ENCODE assay signal across 1 cellular context in genomic region chr1:68745006-68745405, GRCh38.
TF ChIP-seq lines count a peak whose summit lies in the region.

No MANE protein-coding gene starts in this region.

TF ChIP-seq in GM23338, 12 proteins besides CTCF, POLR2A, EP300 and RAD21 (continued from another document):
- TF ChIP-seq REST (IDR thresholded peaks at IDR 0.05; ENCODE audit: unreplicated experiment): no peak
- no peak for TF ChIP-seq STAT1 (IDR thresholded peaks at IDR 0.05; ENCODE audit: unreplicated experiment)
- no peak for TF ChIP-seq EZH2 (IDR thresholded peaks at IDR 0.05; ENCODE audit: low read depth, unreplicated experiment)
- TF ChIP-seq ZNF462 (CRISPR knock-in tag; IDR thresholded peaks at IDR 0.05): no peak
- TF ChIP-seq ZNF331 (CRISPR knock-in tag; IDR thresholded peaks at IDR 0.05; ENCODE audit: low read depth): no peak
- TF ChIP-seq ZNF114 (CRISPR knock-in tag; IDR thresholded peaks at IDR 0.05): no peak
- TF ChIP-seq CREB1 (CRISPR knock-in tag; IDR thresholded peaks at IDR 0.05; ENCODE audit: low read depth): no peak
